17 cellular contexts compared by ENCODE assay signal in genomic region chr1:208944981-208945451, GRCh38.
A peak's percentile ranks its signal among the peaks of the same experiment; 100 is the strongest.
DNase-seq lines count a peak whose midpoint lies in the region; ATAC-seq and TF ChIP-seq lines count a peak whose summit lies in the region.
"Had no signal": no experiment of that assay in that cellular context is flagged by ENCODE, and none has a peak within 500 bp of the region (broad histone marks: within the 10 kb centered on the region; RNA-seq: fewer than 3 reads in every experiment).

No MANE protein-coding gene starts in this region.

- H3K4me3 ChIP-seq in heart right ventricle: no peak overlapping the region
- no peak overlapping the region for H3K4me3 ChIP-seq in right atrium auricular region
- H3K4me3 ChIP-seq in fibroblast of pulmonary artery (replicated peaks; ENCODE audit: low read depth, low read length): no peak overlapping the region
- H3K4me3 ChIP-seq: BLaER1 treated with 17β-estradiol and CSF1 and Interleukin-3, amounts not matched to agents 10 nM and 100 nM had no signal

- H3K4me1 ChIP-seq in heart right ventricle (peaks cover 0 to 38% (median 6%) of the 10 kb centered on the region in 9 donors), right atrium auricular region (no peaks in the 10 kb centered on the region)

- H3K27ac ChIP-seq in heart right ventricle (peak overlapping the region in 8 of 10 donors; percentile 19 to 82 (median 57)), right atrium auricular region (peak overlapping the region in 1 of 2 donors; percentile 35)
- H3K27ac ChIP-seq: BLaER1 treated with 17β-estradiol and CSF1 and Interleukin-3, amounts not matched to agents 10 nM and 100 nM had no signal

- H3K4me3 Mint-ChIP-seq in nephron: peak overlapping the region in 1 of 3 experiments; percentile 22
- no peak overlapping the region for H3K4me3 Mint-ChIP-seq in stimulated activated effector memory CD8-positive, alpha-beta T cell treated with anti-CD3 and anti-CD28 coated beads, Interleukin-12 subunit alpha, Interleukin-12 subunit beta, amount 100 ng/mL, for 72 hours

- ATAC-seq in heart right ventricle: peak in 4 of 8 donors; percentile 19 to 62 (median 54)
- ATAC-seq in HG02973 (IDR thresholded peaks at IDR 0.05; ENCODE audit: unreplicated experiment): no peak
- no peak for ATAC-seq in stimulated activated effector memory CD8-positive, alpha-beta T cell treated with anti-CD3 and anti-CD28 coated beads, Interleukin-12 subunit alpha, Interleukin-12 subunit beta, amount 100 ng/mL, for 72 hours
- ATAC-seq in GM18909 (IDR thresholded peaks at IDR 0.05; ENCODE audit: poor library complexity, unreplicated experiment): no peak

- peak overlapping the region in 2 of 3 experiments; percentile 74 to 90 for H3K27ac Mint-ChIP-seq in nephron
- no peak overlapping the region for H3K27ac Mint-ChIP-seq in stimulated activated effector memory CD8-positive, alpha-beta T cell treated with anti-CD3 and anti-CD28 coated beads, Interleukin-12 subunit alpha, Interleukin-12 subunit beta, amount 100 ng/mL, for 72 hours

- H3K27me3 Mint-ChIP-seq in nephron (ENCODE audit: low read depth): no peaks in the 10 kb centered on the region

- 21 to 26% methylated on average over 2 of the region's 2 CpGs for WGBS in heart right ventricle, 2 donors

- intact Hi-C loops in heart right ventricle (cut with DNase I): no loop called here

- TF ChIP-seq CTCF in heart right ventricle (IDR thresholded peaks at IDR 0.05) (no peak), right atrium auricular region (IDR thresholded peaks at IDR 0.05) (no peak), fibroblast of pulmonary artery (IDR thresholded peaks at IDR 0.05; ENCODE audit: low read length, missing control alignments) (no peak), nephron (IDR thresholded peaks at IDR 0.05; ENCODE audit: unreplicated experiment in 3 of 3) (no peak)

- H3K9me3 Mint-ChIP-seq in nephron: no peaks in the 10 kb centered on the region
- H3K9me3 Mint-ChIP-seq in stimulated activated effector memory CD8-positive, alpha-beta T cell treated with anti-CD3 and anti-CD28 coated beads, Interleukin-12 subunit alpha, Interleukin-12 subunit beta, amount 100 ng/mL, for 72 hours: no peaks in the 10 kb centered on the region

- H3K9me3 ChIP-seq in heart right ventricle (no peaks in the 10 kb centered on the region), right atrium auricular region (no peaks in the 10 kb centered on the region)

- H3K36me3 Mint-ChIP-seq in nephron (ENCODE audit: low read depth): no peaks in the 10 kb centered on the region
- H3K36me3 Mint-ChIP-seq in stimulated activated effector memory CD8-positive, alpha-beta T cell treated with anti-CD3 and anti-CD28 coated beads, Interleukin-12 subunit alpha, Interleukin-12 subunit beta, amount 100 ng/mL, for 72 hours: no peaks in the 10 kb centered on the region

- H3K36me3 ChIP-seq in heart right ventricle (no peaks in the 10 kb centered on the region), right atrium auricular region (no peaks in the 10 kb centered on the region)
- H3K36me3 ChIP-seq: BLaER1 treated with 17β-estradiol and CSF1 and Interleukin-3, amounts not matched to agents 10 nM and 100 nM had no signal

- DNase-seq in heart right ventricle: no peak
- DNase-seq in right atrium auricular region (ENCODE audit: low spot score): no peak
- DNase-seq in fibroblast of pulmonary artery (ENCODE audit: low read depth): peak; percentile 61
- no peak for DNase-seq in stimulated activated effector memory CD8-positive, alpha-beta T cell treated with anti-CD3 and anti-CD28 coated beads, Interleukin-12 subunit alpha, Interleukin-12 subunit beta, amount 100 ng/mL, for 72 hours (ENCODE audit: low spot score in 2 of 2)
- DNase-seq: GF-D8; GOT3; KBM-7; NCI-H1436; NCI-H2029; NCI-H2171 treated with DMSO at 0.1 percent for 48 hours; NCI-H446 treated with DMSO at 0.1 percent for 48 hours; NK-92 treated with Interleukin-12 subunit alpha and Interleukin-12 subunit beta, amount 100 ng/mL, for 24 hours; OCI-M1 had no signal

- peaks cover 15% of the 10 kb centered on the region for H3K4me1 Mint-ChIP-seq in nephron
- no peaks in the 10 kb centered on the region for H3K4me1 Mint-ChIP-seq in stimulated activated effector memory CD8-positive, alpha-beta T cell treated with anti-CD3 and anti-CD28 coated beads, Interleukin-12 subunit alpha, Interleukin-12 subunit beta, amount 100 ng/mL, for 72 hours

- no peaks in the 10 kb centered on the region for H3K27me3 ChIP-seq in heart right ventricle
- H3K27me3 ChIP-seq in right atrium auricular region: no peaks in the 10 kb centered on the region
- H3K27me3 ChIP-seq: BLaER1 treated with 17β-estradiol and CSF1 and Interleukin-3, amounts not matched to agents 10 nM and 100 nM had no signal
